1 cellular context compared by ENCODE assay signal in the genomic region with DNA sequence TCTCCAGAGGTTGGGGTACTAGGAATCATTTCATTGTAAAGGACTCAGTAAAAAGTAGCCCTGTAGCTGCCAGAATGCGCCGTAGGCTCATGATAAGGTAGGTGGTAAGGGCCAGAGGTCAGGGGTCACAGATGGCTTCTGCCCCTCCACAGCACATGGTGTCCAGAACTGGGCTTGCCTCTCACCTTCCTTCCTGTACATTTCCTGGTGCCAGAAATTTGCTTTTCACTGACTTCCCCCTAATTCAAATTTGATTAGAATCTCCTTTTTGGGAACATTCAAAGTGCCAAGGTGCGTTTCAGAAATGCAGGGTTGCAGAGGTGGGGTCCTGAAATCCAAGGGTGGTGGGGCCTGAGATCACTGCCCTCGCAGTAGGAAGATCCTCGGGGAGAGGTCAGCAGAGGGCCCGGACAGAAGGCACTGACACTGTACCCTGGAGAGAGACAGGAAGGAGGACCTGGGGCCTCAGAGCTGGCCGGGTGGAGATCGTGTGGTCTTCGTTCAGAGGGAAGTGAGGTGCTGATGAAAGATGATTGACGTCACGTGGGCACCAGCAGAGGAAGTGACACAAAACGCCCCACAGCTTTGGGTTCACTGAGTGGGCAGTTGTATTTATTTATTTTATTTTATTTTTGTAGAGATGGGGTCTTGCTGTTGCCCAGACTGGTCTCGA.
A peak's percentile ranks its signal among the peaks of the same experiment; 100 is the strongest.
TF ChIP-seq lines count a peak whose summit lies in the region.

No MANE protein-coding gene starts in this region.

TF ChIP-seq in K562, 482 proteins besides CTCF, POLR2A, EP300 and RAD21 (continued from another document and continues in another):
- TF ChIP-seq GMEB1 (CRISPR knock-in tag; IDR thresholded peaks at IDR 0.05), result no peak
- TF ChIP-seq, protein P1, sequence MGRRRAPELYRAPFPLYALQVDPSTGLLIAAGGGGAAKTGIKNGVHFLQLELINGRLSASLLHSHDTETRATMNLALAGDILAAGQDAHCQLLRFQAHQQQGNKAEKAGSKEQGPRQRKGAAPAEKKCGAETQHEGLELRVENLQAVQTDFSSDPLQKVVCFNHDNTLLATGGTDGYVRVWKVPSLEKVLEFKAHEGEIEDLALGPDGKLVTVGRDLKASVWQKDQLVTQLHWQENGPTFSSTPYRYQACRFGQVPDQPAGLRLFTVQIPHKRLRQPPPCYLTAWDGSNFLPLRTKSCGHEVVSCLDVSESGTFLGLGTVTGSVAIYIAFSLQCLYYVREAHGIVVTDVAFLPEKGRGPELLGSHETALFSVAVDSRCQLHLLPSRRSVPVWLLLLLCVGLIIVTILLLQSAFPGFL (CRISPR knock-in tag; IDR thresholded peaks at IDR 0.05), result no peak
- 0 out of 2 replicates have a peak, but pooled peaks have one; percentile 47 for TF ChIP-seq SMAD4 (CRISPR knock-in tag; conservative IDR thresholded peaks at IDR 0.05)
- TF ChIP-seq ZNF584 (CRISPR knock-in tag; IDR thresholded peaks at IDR 0.05; ENCODE audit: low read depth), result peak; percentile 67; the same call in 1 of the 2 replicates
- 0 out of 2 replicates have a peak, but pooled peaks have one; percentile 22 for TF ChIP-seq CBFA2T3 (IDR thresholded peaks at IDR 0.05)
- TF ChIP-seq E2F5 (CRISPR knock-in tag; IDR thresholded peaks at IDR 0.05), result no peak
- TF ChIP-seq ZNF197 (CRISPR knock-in tag; IDR thresholded peaks at IDR 0.05; ENCODE audit: low read depth), result no peak
- no peak for TF ChIP-seq THAP7 (CRISPR knock-in tag; IDR thresholded peaks at IDR 0.05)
- no peak for TF ChIP-seq TAL1 (IDR thresholded peaks at IDR 0.05)
- TF ChIP-seq HNRNPK (IDR thresholded peaks at IDR 0.05; ENCODE audit: low read depth, low read length, poor library complexity, severe bottlenecking), result no peak
- no peak for TF ChIP-seq ZNF778 (CRISPR knock-in tag; IDR thresholded peaks at IDR 0.05)
- no peak for TF ChIP-seq MBD2 (IDR thresholded peaks at IDR 0.05; ENCODE audit: borderline replicate concordance, low read depth)
- TF ChIP-seq FOXP1 (CRISPR knock-in tag; IDR thresholded peaks at IDR 0.05), result 0 out of 2 replicates have a peak, but pooled peaks have one; percentile 25
- no peak for TF ChIP-seq IRF1 (CRISPR knock-in tag; IDR thresholded peaks at IDR 0.05; ENCODE audit: borderline replicate concordance)
- TF ChIP-seq MAFG (tag; conservative IDR thresholded peaks at IDR 0.05), result no peak
- TF ChIP-seq ZNF780A (CRISPR knock-in tag; IDR thresholded peaks at IDR 0.05), result no peak
- TF ChIP-seq SREBF1 (IDR thresholded peaks at IDR 0.05; ENCODE audit: borderline replicate concordance, low read depth, low read length), result no peak
- peak; percentile 91 for TF ChIP-seq NR2C1 (IDR thresholded peaks at IDR 0.05)
- peak; percentile 93 for TF ChIP-seq NR2C1 (tag; IDR thresholded peaks at IDR 0.05)
- TF ChIP-seq ZFX (CRISPR knock-in tag; IDR thresholded peaks at IDR 0.05), result no peak
- no peak for TF ChIP-seq RBM22 (IDR thresholded peaks at IDR 0.05; ENCODE audit: low read depth, low read length, poor library complexity, severe bottlenecking)
- TF ChIP-seq, protein P2, sequence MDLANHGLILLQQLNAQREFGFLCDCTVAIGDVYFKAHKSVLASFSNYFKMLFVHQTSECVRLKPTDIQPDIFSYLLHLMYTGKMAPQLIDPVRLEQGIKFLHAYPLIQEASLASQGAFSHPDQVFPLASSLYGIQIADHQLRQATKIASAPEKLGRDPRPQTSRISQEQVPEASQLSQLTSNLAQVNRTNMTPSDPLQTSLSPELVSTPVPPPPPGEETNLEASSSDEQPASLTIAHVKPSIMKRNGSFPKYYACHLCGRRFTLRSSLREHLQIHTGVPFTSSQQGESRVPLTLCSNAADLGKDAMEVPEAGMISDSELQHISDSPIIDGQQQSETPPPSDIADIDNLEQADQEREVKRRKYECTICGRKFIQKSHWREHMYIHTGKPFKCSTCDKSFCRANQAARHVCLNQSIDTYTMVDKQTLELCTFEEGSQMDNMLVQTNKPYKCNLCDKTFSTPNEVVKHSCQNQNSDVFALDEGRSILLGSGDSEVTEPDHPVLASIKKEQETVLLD (IDR thresholded peaks at IDR 0.05), result no peak
- no peak for TF ChIP-seq ZNF436 (CRISPR knock-in tag; IDR thresholded peaks at IDR 0.05)
- no peak for TF ChIP-seq ID3 (CRISPR knock-in tag; IDR thresholded peaks at IDR 0.05)
- no peak for TF ChIP-seq ID3 (tag; IDR thresholded peaks at IDR 0.05)
- TF ChIP-seq, protein P3, sequence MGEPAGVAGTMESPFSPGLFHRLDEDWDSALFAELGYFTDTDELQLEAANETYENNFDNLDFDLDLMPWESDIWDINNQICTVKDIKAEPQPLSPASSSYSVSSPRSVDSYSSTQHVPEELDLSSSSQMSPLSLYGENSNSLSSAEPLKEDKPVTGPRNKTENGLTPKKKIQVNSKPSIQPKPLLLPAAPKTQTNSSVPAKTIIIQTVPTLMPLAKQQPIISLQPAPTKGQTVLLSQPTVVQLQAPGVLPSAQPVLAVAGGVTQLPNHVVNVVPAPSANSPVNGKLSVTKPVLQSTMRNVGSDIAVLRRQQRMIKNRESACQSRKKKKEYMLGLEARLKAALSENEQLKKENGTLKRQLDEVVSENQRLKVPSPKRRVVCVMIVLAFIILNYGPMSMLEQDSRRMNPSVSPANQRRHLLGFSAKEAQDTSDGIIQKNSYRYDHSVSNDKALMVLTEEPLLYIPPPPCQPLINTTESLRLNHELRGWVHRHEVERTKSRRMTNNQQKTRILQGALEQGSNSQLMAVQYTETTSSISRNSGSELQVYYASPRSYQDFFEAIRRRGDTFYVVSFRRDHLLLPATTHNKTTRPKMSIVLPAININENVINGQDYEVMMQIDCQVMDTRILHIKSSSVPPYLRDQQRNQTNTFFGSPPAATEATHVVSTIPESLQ (CRISPR knock-in tag; IDR thresholded peaks at IDR 0.05), result no peak
- no peak for TF ChIP-seq SMARCA4 (IDR thresholded peaks at IDR 0.05)
- TF ChIP-seq HSF4 (CRISPR knock-in tag; IDR thresholded peaks at IDR 0.05; ENCODE audit: borderline replicate concordance), result no peak
- no peak for TF ChIP-seq HIVEP1 (CRISPR knock-in tag; IDR thresholded peaks at IDR 0.05)
- TF ChIP-seq ZNF77 (CRISPR knock-in tag; IDR thresholded peaks at IDR 0.05), result no peak
- TF ChIP-seq MXD1 (CRISPR knock-in tag; IDR thresholded peaks at IDR 0.05; ENCODE audit: borderline replicate concordance, poor library complexity, severe bottlenecking), result no peak
- no peak for TF ChIP-seq POLR2G (IDR thresholded peaks at IDR 0.05; ENCODE audit: low read depth, low read length)
- TF ChIP-seq, protein P4, sequence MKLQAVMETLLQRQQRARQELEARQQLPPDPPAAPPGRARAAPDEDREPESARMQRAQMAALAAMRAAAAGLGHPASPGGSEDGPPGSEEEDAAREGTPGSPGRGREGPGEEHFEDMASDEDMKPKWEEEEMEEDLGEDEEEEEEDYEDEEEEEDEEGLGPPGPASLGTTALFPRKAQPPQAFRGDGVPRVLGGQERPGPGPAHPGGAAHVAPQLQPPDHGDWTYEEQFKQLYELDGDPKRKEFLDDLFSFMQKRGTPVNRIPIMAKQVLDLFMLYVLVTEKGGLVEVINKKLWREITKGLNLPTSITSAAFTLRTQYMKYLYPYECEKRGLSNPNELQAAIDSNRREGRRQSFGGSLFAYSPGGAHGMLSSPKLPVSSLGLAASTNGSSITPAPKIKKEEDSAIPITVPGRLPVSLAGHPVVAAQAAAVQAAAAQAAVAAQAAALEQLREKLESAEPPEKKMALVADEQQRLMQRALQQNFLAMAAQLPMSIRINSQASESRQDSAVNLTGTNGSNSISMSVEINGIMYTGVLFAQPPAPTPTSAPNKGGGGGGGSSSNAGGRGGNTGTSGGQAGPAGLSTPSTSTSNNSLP (IDR thresholded peaks at IDR 0.05; ENCODE audit: borderline replicate concordance, low read depth, low read length), result no peak
- TF ChIP-seq LEF1 (IDR thresholded peaks at IDR 0.05), result no peak
- TF ChIP-seq KLF6 (CRISPR knock-in tag; IDR thresholded peaks at IDR 0.05; ENCODE audit: borderline replicate concordance), result no peak
- TF ChIP-seq CBX8 (IDR thresholded peaks at IDR 0.05; ENCODE audit: borderline replicate concordance, extremely low read depth, low read depth, low read length, poor library complexity, severe bottlenecking), result no peak
- no peak for TF ChIP-seq EGR1 (conservative IDR thresholded peaks at IDR 0.05)
- no peak for TF ChIP-seq SIN3A (IDR thresholded peaks at IDR 0.05; ENCODE audit: borderline replicate concordance in 2 of 2, control insufficient read depth in 1 of 2, low read depth in 2 of 2, low read length in 2 of 2)
- no peak for TF ChIP-seq ADNP (tag; IDR thresholded peaks at IDR 0.05)
- TF ChIP-seq NR1H2 (CRISPR knock-in tag; IDR thresholded peaks at IDR 0.05), result no peak
- no peak for TF ChIP-seq ZNF431 (CRISPR knock-in tag; IDR thresholded peaks at IDR 0.05)
- TF ChIP-seq MECOM (CRISPR knock-in tag; IDR thresholded peaks at IDR 0.05), result no peak
- TF ChIP-seq RBM17 (IDR thresholded peaks at IDR 0.05; ENCODE audit: borderline replicate concordance, low read depth, low read length), result no peak
- no peak for TF ChIP-seq HDGF (IDR thresholded peaks at IDR 0.05)
- TF ChIP-seq MAZ (CRISPR knock-in tag; conservative IDR thresholded peaks at IDR 0.05 in 1 of 2, IDR thresholded peaks at IDR 0.05 in 1 of 2), result no peak
- TF ChIP-seq ZNF384 (IDR thresholded peaks at IDR 0.05; ENCODE audit: low read depth, low read length), result no peak
